Comparison of ENCODE assay signal across 9 cellular contexts in genomic region chr2:73920577-73921545, GRCh38. TPM values are rescaled to one million over a fixed set of nuclear protein-coding genes. Genes with fewer than 3 reads are reported as not detected.
DNase-seq lines count a peak whose midpoint lies in the region; ATAC-seq, FAIRE-seq and TF ChIP-seq lines count a peak whose summit lies in the region.
"Had no signal": no experiment of that assay in that cellular context is flagged by ENCODE, and none has a peak within 500 bp of the region (broad histone marks: within the 10 kb centered on the region; RNA-seq: fewer than 3 reads in every experiment).

No MANE protein-coding gene starts in this region.

- H3K23me2 ChIP-seq in H1 (ENCODE audit: low read depth, low read length) = no peaks in the 10 kb centered on the region

- no peak overlapping the region for H2BK120ac ChIP-seq in H1 (replicated peaks; ENCODE audit: low read depth, low read length)

- H3K27me3 Mint-ChIP-seq in T-cell = no peaks in the 10 kb centered on the region

- no peaks in the 10 kb centered on the region for H3K79me2 ChIP-seq in H1 (ENCODE audit: control insufficient read depth in 1 of 2, insufficient read depth in 2 of 2, low read length in 2 of 2)

- H2BK20ac ChIP-seq in H1 (ENCODE audit: low read length) = no peak overlapping the region

- H3K9me3 Mint-ChIP-seq in T-cell = no peaks in the 10 kb centered on the region

- peak overlapping the region; percentile 52; the same call in 1 of the 2 replicates for H4K8ac ChIP-seq in H1 (ENCODE audit: extremely low read depth, insufficient read depth, low read length)

- no peak overlapping the region for H3K18ac ChIP-seq in H1 (ENCODE audit: extremely low read depth, low read length)

- no peaks in the 10 kb centered on the region for H3K36me3 Mint-ChIP-seq in T-cell

- ATAC-seq in T-cell (replicated peaks in 1 of 4) (peak; percentile 36 to 65 (median 49)), pancreas (peak in 3 of 4 donors; percentile 53 to 77 (median 56)), HG02938 (IDR thresholded peaks at IDR 0.05; ENCODE audit: unreplicated experiment) (no peak), omental fat pad (ENCODE audit: low FRiP score) (no peak)

- FAIRE-seq in H1 (lab: Jason Lieb, UNC) (no peak), pancreas (lab: Jason Lieb, UNC) (no peak)

- no peaks in the 10 kb centered on the region for H4K20me1 ChIP-seq in H1 (replicated peaks in 1 of 2; ENCODE audit: control insufficient read depth in 1 of 2, insufficient read depth in 2 of 2, low read length in 2 of 2)

- H3K9me3 ChIP-seq in H1 (ENCODE audit: insufficient read depth in 2 of 2, low read depth in 1 of 2, low read length in 1 of 2) = no peaks in the 10 kb centered on the region
- no peaks in the 10 kb centered on the region for H3K9me3 ChIP-seq in pancreas
- H3K9me3 ChIP-seq: thyroid gland had no signal

- WGBS in H1 (ENCODE audit: extremely low coverage in 1 of 2, insufficient coverage in 1 of 2, insufficient read length in 1 of 2, insufficient replicate concordance in 2 of 2, low coverage in 1 of 2, low lambda C conversion rate in 2 of 2, missing lambda C conversion rate in 1 of 2), 2 experiments = 54% methylated on average over 11 of the region's 12 CpGs; no CpG with 5 or more reads in 1 of the 2 experiments
- WGBS in pancreas, 2 donors = 49% methylated on average over 12 of the region's 12 CpGs

- H2AK5ac ChIP-seq in H1 (ENCODE audit: low read depth, low read length) = no peak overlapping the region

- CTCF ChIA-PET in T-cell (lab: Charles Lee) = interaction anchor here in 1 of 2 donors (0.5 kb wide), 3 partner anchors 10 to 106 kb away, joined by 5 to 7 read pairs (median 6); no protein-coding TSS in a partner anchor
- CTCF ChIA-PET in H1 (lab: Charles Lee; ENCODE audit: partially characterized antibody) = interaction anchor here (0.6 to 4.0 kb wide), 25 partner anchors 8 to 234 kb away, joined by 3 to 24 read pairs (median 4); partner anchors contain the start of gene STAMBP

- POLR2A ChIA-PET in T-cell (lab: Charles Lee) = interaction anchor here in 1 of 2 donors (0.5 to 0.6 kb wide), 2 partner anchors 44 to 50 kb away, joined by 3 to 4 read pairs; no protein-coding TSS in a partner anchor
- POLR2A ChIA-PET in H1 (lab: Charles Lee; ENCODE audit: partially characterized antibody) = interaction anchor here (0.9 to 1.5 kb wide), 8 partner anchors 9 to 278 kb away, joined by 3 to 8 read pairs (median 3); partner anchors contain the start of gene MTHFD2

- H3K14ac ChIP-seq in H1 (ENCODE audit: insufficient read length) = no peak overlapping the region

- peak; percentile 81 for DNase-seq in DMS 273 (lab: John Stamatoyannopoulos, UW; ENCODE audit: unreplicated experiment)
- DNase-seq in HT1080 (ENCODE audit: low read depth) = peak; percentile 27
- DNase-seq in T-cell = peak in 17 of 34 experiments; percentile 6 to 47 (median 19)
- peak; percentile 38 to 87 for DNase-seq in H1 (ENCODE audit: low read depth in 1 of 2, low spot score in 2 of 2)
- peak in 3 of 6 donors; percentile 9 to 33 (median 21) for DNase-seq in pancreas
- DNase-seq in ureter (ENCODE audit: low spot score) = no peak
- DNase-seq in omental fat pad (ENCODE audit: low spot score) = no peak

- H3K27me3 ChIP-seq in H1 (replicated peaks in 1 of 4; ENCODE audit: control insufficient read depth in 3 of 4, extremely low read depth in 1 of 4, insufficient read depth in 3 of 4, low read length in 3 of 4) = no peaks in the 10 kb centered on the region
- H3K27me3 ChIP-seq in pancreas = no peaks in the 10 kb centered on the region
- H3K27me3 ChIP-seq: thyroid gland had no signal

- H2BK12ac ChIP-seq in H1 (ENCODE audit: low read depth, low read length) = peak overlapping the region; percentile 68; the same call in 1 of the 2 replicates

- peak overlapping the region; percentile 46; the same call in 1 of the 2 replicates for H2BK15ac ChIP-seq in H1 (ENCODE audit: low read length)

- no peak overlapping the region for H3K23ac ChIP-seq in H1 (ENCODE audit: insufficient read length)

- no peak for TF ChIP-seq EP300 in H1 (IDR thresholded peaks at IDR 0.05; ENCODE audit: borderline replicate concordance in 1 of 2, low read depth in 2 of 2, low read length in 2 of 2)

- no peak overlapping the region for H3K4me3 Mint-ChIP-seq in T-cell

- H3K27ac ChIP-seq in H1 (ENCODE audit: low read depth, low read length) (no peak overlapping the region), pancreas (no peak overlapping the region)
- H3K27ac ChIP-seq: thyroid gland had no signal

- H4K91ac ChIP-seq in H1 (replicated peaks; ENCODE audit: insufficient read length, low read length) = no peak overlapping the region

- intact Hi-C loops in pancreas (cut with DNase I) = no loop called here

- H3K27ac Mint-ChIP-seq in T-cell = no peak overlapping the region

- peaks cover 0 to 4% (median under 1%) of the 10 kb centered on the region in 3 donors for H3K4me1 Mint-ChIP-seq in T-cell

- H3K4me1 ChIP-seq in H1 (replicated peaks in 1 of 4; ENCODE audit: control insufficient read depth in 3 of 4, insufficient read depth in 4 of 4, low read length in 3 of 4) (peaks cover 3 to 8% (median 5%) of the 10 kb centered on the region in 4 experiments; a peak in 6 of 7 replicates), pancreas (peaks cover 0 to under 1% (median 0%) of the 10 kb centered on the region in 3 donors)

- no peaks in the 10 kb centered on the region for H3K79me1 ChIP-seq in H1 (ENCODE audit: low read depth, low read length)

- H3K4me3 ChIP-seq in H1 (ENCODE audit: extremely low read depth in 1 of 4, insufficient read depth in 2 of 4, low read depth in 3 of 4, low read length in 4 of 4) (peak overlapping the region in 1 of 4 experiments; percentile 23; a peak in 1 of 8 replicates), pancreas (no peak overlapping the region)
- H3K4me3 ChIP-seq: thyroid gland had no signal

- H4K5ac ChIP-seq in H1 (ENCODE audit: insufficient read length, low read depth, low read length) = no peak overlapping the region

- peak overlapping the region; percentile 29 to 32; a peak in 2 of 4 replicates for H3K4me2 ChIP-seq in H1 (ENCODE audit: insufficient read depth in 1 of 2, low read depth in 2 of 2, low read length in 2 of 2)

- H3K9ac ChIP-seq in H1 (replicated peaks in 1 of 4; ENCODE audit: extremely low read depth in 1 of 4, low read depth in 3 of 4, low read length in 3 of 4) = no peak overlapping the region

- H2AFZ ChIP-seq in H1 (ENCODE audit: low read length) = peak overlapping the region; percentile 85

- no peak overlapping the region for H3K56ac ChIP-seq in H1 (replicated peaks; ENCODE audit: insufficient read length, low read depth, low read length)

- H3K4ac ChIP-seq in H1 (replicated peaks; ENCODE audit: insufficient read length, low read depth, low read length) = no peak overlapping the region

- peak; percentile 51 to 58; a peak in 3 of 4 replicates for TF ChIP-seq RAD21 in H1 (IDR thresholded peaks at IDR 0.05 in 1 of 2, conservative IDR thresholded peaks at IDR 0.05 in 1 of 2; ENCODE audit: low read depth in 2 of 2, low read length in 2 of 2)

- H3K36me3 ChIP-seq in H1 (ENCODE audit: control insufficient read depth in 2 of 4, insufficient read depth in 4 of 4, low read length in 3 of 4) = no peaks in the 10 kb centered on the region
- H3K36me3 ChIP-seq in pancreas = no peaks in the 10 kb centered on the region
- H3K36me3 ChIP-seq: thyroid gland had no signal

- peak in 1 of 2 experiments; percentile 46; a peak in 1 of 3 replicates for TF ChIP-seq POLR2A in H1 (IDR thresholded peaks at IDR 0.05; ENCODE audit: control extremely low read depth in 1 of 2, low read depth in 2 of 2, low read length in 2 of 2)

- H2BK5ac ChIP-seq in H1 (ENCODE audit: low read depth, low read length) = no peak overlapping the region

- TF ChIP-seq CTCF in H1 (IDR thresholded peaks at IDR 0.05; ENCODE audit: control extremely low read depth in 1 of 3, insufficient read depth in 1 of 3, low read depth in 1 of 3, low read length in 3 of 3) (peak; percentile 61 to 72 (median 68)), pancreas (IDR thresholded peaks at IDR 0.05) (no peak), omental fat pad (IDR thresholded peaks at IDR 0.05) (no peak)

RNA-seq across cellular contexts. Expression of gene DGUOK, which starts 5.8 kb away (rescaled TPM):
- total RNA-seq in HT1080 (2014; rRNA removed; shearing (Covaris generic)) = 89.7 and 92.1 TPM in 2 replicates
- 105 and 109 TPM in 2 replicates for polyA plus RNA-seq in HT1080 (2015; cell fraction: cytosol; rRNA removed)
- 52.8 and 55.5 TPM in 2 replicates for polyA plus RNA-seq in HT1080 (2015; cell fraction: nucleus; rRNA removed)
- 10 to 100 TPM; 44.0 to 70.2 (median 62.5) TPM for total RNA-seq in T-cell
- total RNA-seq in H1 (2021; fragmentation: NEBNext Ultra II Directional; extraction: Animal tissue kit (Norgen Biotek cat#: 25700)) = 103 and 110 TPM in 2 replicates
- 129 and 168 TPM in 2 replicates for polyA plus RNA-seq in H1 (2011; rRNA removed)
- polyA plus RNA-seq in H1 (2011; cell fraction: cytosol; rRNA removed) = 142 TPM
- 137 TPM for polyA plus RNA-seq in H1 (2011; cell fraction: nucleus; rRNA removed)
- polyA plus RNA-seq in H1 (2012, experiment 1 of 2) = 123 to 156 TPM (median 126 TPM) in 4 replicates
- polyA plus RNA-seq in H1 (2012, experiment 2 of 2) = 180 TPM
- 154 TPM for polyA plus RNA-seq in H1 (2013, experiment 1 of 2)
- polyA plus RNA-seq in H1 (2013, experiment 2 of 2) = 152 TPM
- 39.0 and 44.6 TPM in 2 replicates for polyA minus RNA-seq in H1 (2011; rRNA and poly(A)+ RNA removed)
- polyA minus RNA-seq in H1 (2011; cell fraction: cytosol; rRNA and poly(A)+ RNA removed) = 37.1 TPM
- polyA minus RNA-seq in H1 (2011; cell fraction: nucleus; rRNA and poly(A)+ RNA removed) = 29.5 TPM
- total RNA-seq in pancreas = 10 to 100 TPM; 13.1 to 19.3 (median 15.2) TPM
- 10 to 100 TPM; 30.6 to 47.0 TPM for polyA plus RNA-seq in pancreas
- total RNA-seq in ureter = 63.3 TPM
- total RNA-seq in omental fat pad = 10 to 100 TPM; 30.5 to 38.9 (median 36.3) TPM

RNA-seq across cellular contexts. Expression of gene ACTG2, which starts 28.1 kb away (rescaled TPM):
- not detected in 2 replicates for total RNA-seq in HT1080 (2014; rRNA removed; shearing (Covaris generic))
- not detected in 2 replicates for polyA plus RNA-seq in HT1080 (2015; cell fraction: cytosol; rRNA removed)
- not detected in 2 replicates for polyA plus RNA-seq in HT1080 (2015; cell fraction: nucleus; rRNA removed)
- total RNA-seq in T-cell = 1 to 10 TPM in 1 of 5 donors, under 1 TPM in 2, not detected in 2; 0.79 to 1.3 (median 0.95) TPM
- total RNA-seq in H1 (2021; fragmentation: NEBNext Ultra II Directional; extraction: Animal tissue kit (Norgen Biotek cat#: 25700)) = 11.0 and 13.7 TPM in 2 replicates
- 4.8 and 6.2 TPM in 2 replicates for polyA plus RNA-seq in H1 (2011; rRNA removed)
- polyA plus RNA-seq in H1 (2011; cell fraction: cytosol; rRNA removed) = 4.3 TPM
- polyA plus RNA-seq in H1 (2011; cell fraction: nucleus; rRNA removed) = 5.4 TPM
- polyA plus RNA-seq in H1 (2012, experiment 1 of 2) = 8.0 to 21.0 TPM (median 12.5 TPM) in 4 replicates
- polyA plus RNA-seq in H1 (2012, experiment 2 of 2) = 13.2 TPM
- 11.0 TPM for polyA plus RNA-seq in H1 (2013, experiment 1 of 2)
- polyA plus RNA-seq in H1 (2013, experiment 2 of 2) = 12.2 TPM
- 8.7 and 13.5 TPM in 2 replicates for polyA minus RNA-seq in H1 (2011; rRNA and poly(A)+ RNA removed)
- 2.4 TPM for polyA minus RNA-seq in H1 (2011; cell fraction: cytosol; rRNA and poly(A)+ RNA removed)
- 3.9 TPM for polyA minus RNA-seq in H1 (2011; cell fraction: nucleus; rRNA and poly(A)+ RNA removed)
- total RNA-seq in pancreas = 1 to 10 TPM in 3 of 6 donors, under 1 TPM in 3; 0.28 to 2.2 (median 0.91) TPM
- 10 to 100 TPM in 1 of 2 donors, 1 to 10 TPM in 1; 9.9 to 76.3 TPM for polyA plus RNA-seq in pancreas
- total RNA-seq in ureter = 918 TPM
- total RNA-seq in omental fat pad = 10 to 100 TPM in 1 of 4 donors, 1 to 10 TPM in 3; 3.7 to 56.6 (median 7.4) TPM

Comparison
In these comparisons a context has a peak if more than half of its experiments do, and no peak if none do; other contexts are left out.
1. DNase-seq: peak in DMS 273 (single experiment), HT1080 (single experiment) and H1 (2 of 2); none in ureter (single experiment) and omental fat pad (single experiment).
2. ATAC-seq: peak in T-cell (4 of 4) and pancreas (3 of 4); none in HG02938 (single experiment) and omental fat pad (single experiment).
3. CTCF ChIP-seq: peak in H1 (3 of 3); none in pancreas (0 of 4) and omental fat pad (0 of 3).
4. RNA of gene ACTG2, which starts 28.1 kb away (total RNA-seq): 918 TPM in ureter (single experiment); 11.0 to 13.7 TPM in H1, 3.7 to 56.6 TPM in omental fat pad, 0.28 to 2.2 TPM in pancreas, 0.79 to 1.3 TPM in T-cell and not detected in HT1080; every median in the first group is over 10 times any median in the second.